Comparison of ENCODE assay signal across 8 cellular contexts in genomic region chr11:111429066-111429506, GRCh38. TPM values are rescaled to one million over a fixed set of nuclear protein-coding genes. Genes with fewer than 3 reads are reported as not detected.
A peak's percentile ranks its signal among the peaks of the same experiment; 100 is the strongest.
DNase-seq lines count a peak whose midpoint lies in the region; ATAC-seq and TF ChIP-seq lines count a peak whose summit lies in the region.

No MANE protein-coding gene starts in this region.

- H3K4me2 ChIP-seq in OCI-LY7 (ENCODE audit: low read length), result peak overlapping the region; percentile 24; the same call in 1 of the 2 replicates

- H3K4me3 ChIP-seq in ACC112 (ENCODE audit: low read depth, low read length), result no peak overlapping the region
- no peak overlapping the region for H3K4me3 ChIP-seq in OCI-LY7 (ENCODE audit: low read depth, low read length, poor library complexity, severe bottlenecking)
- H3K4me3 ChIP-seq in heart right ventricle, result no peak overlapping the region

- H4K20me1 ChIP-seq in OCI-LY7 (ENCODE audit: insufficient read depth, low read length), result no peaks in the 10 kb centered on the region

- CTCF ChIA-PET in OCI-LY7 (lab: Charles Lee; ENCODE audit: unreplicated experiment), result interaction anchor here (1.0 to 3.6 kb wide), 4 partner anchors 9 to 146 kb away, joined by 3 to 22 read pairs (median 13); partner anchors contain the start of gene POU2AF1

- 46 to 56% methylated on average over 7 of the region's 7 CpGs for WGBS in heart right ventricle, 2 donors

- H3K27me3 ChIP-seq in ACC112 (ENCODE audit: insufficient read depth, low read length) (peaks cover 17% of the 10 kb centered on the region; the same call in 1 of the 2 replicates), heart right ventricle (peaks cover 0 to 33% (median 5%) of the 10 kb centered on the region in 7 donors)

- H2AFZ ChIP-seq in ACC112 (ENCODE audit: low read length, unreplicated experiment), result peak overlapping the region; percentile 18
- peak overlapping the region; percentile 87 for H2AFZ ChIP-seq in OCI-LY7 (ENCODE audit: low read length)

- no peak overlapping the region for H3K4me3 Mint-ChIP-seq in activated T-helper 2 cell treated with anti-CD3 and anti-CD28 coated beads, Interferon-gamma antibody, Interleukin-2, Interleukin-4, amounts not matched to agents 10 μg/mL and 5 μg/mL and 100 μg/mL, durations not matched to agents 14 hours and 24 hours and 36 hours (ENCODE audit: low read depth)

- H3K4me1 ChIP-seq in ACC112 (ENCODE audit: control insufficient read depth, insufficient read depth, low read length, unreplicated experiment) (no peaks in the 10 kb centered on the region), OCI-LY7 (ENCODE audit: insufficient read depth, low read length, poor library complexity, severe bottlenecking) (peaks cover 26% of the 10 kb centered on the region), heart right ventricle (no peaks in the 10 kb centered on the region)

- H3K79me2 ChIP-seq in ACC112 (ENCODE audit: control insufficient read depth, insufficient read depth, low read length, unreplicated experiment) (no peaks in the 10 kb centered on the region), OCI-LY7 (ENCODE audit: insufficient read depth, low read depth, low read length) (no peaks in the 10 kb centered on the region)

- no peaks in the 10 kb centered on the region for H3K9me2 ChIP-seq in OCI-LY7 (ENCODE audit: insufficient read depth, low read length)

- peaks cover 2% of the 10 kb centered on the region for H3K4me1 Mint-ChIP-seq in activated T-helper 2 cell treated with anti-CD3 and anti-CD28 coated beads, Interferon-gamma antibody, Interleukin-2, Interleukin-4, amounts not matched to agents 10 μg/mL and 5 μg/mL and 100 μg/mL, durations not matched to agents 14 hours and 24 hours and 36 hours (ENCODE audit: low read depth)

- H3K27me3 Mint-ChIP-seq in activated T-helper 2 cell treated with anti-CD3 and anti-CD28 coated beads, Interferon-gamma antibody, Interleukin-2, Interleukin-4, amounts not matched to agents 10 μg/mL and 5 μg/mL and 100 μg/mL, durations not matched to agents 14 hours and 24 hours and 36 hours (ENCODE audit: low read depth), result peaks cover 13% of the 10 kb centered on the region

- H3K9me3 Mint-ChIP-seq in activated T-helper 2 cell treated with anti-CD3 and anti-CD28 coated beads, Interferon-gamma antibody, Interleukin-2, Interleukin-4, amounts not matched to agents 10 μg/mL and 5 μg/mL and 100 μg/mL, durations not matched to agents 14 hours and 24 hours and 36 hours, result no peaks in the 10 kb centered on the region

- ATAC-seq in HG03103 (IDR thresholded peaks at IDR 0.05; ENCODE audit: low read depth, unreplicated experiment) (peak; percentile 80), heart right ventricle (peak in 1 of 8 donors; percentile 68)

- H3K9me3 ChIP-seq in OCI-LY7 (ENCODE audit: low read length), result no peaks in the 10 kb centered on the region
- H3K9me3 ChIP-seq in heart right ventricle, result no peaks in the 10 kb centered on the region

- DNase-seq in GM13977 (ENCODE audit: low spot score) (peak; percentile 56), OCI-LY7 (ENCODE audit: low spot score) (peak; percentile 85), heart right ventricle (no peak), posterior cingulate gyrus (no peak)
- DNase-seq in activated T-helper 2 cell treated with anti-CD3 and anti-CD28 coated beads, Interferon-gamma antibody, Interleukin-2, Interleukin-4, amounts not matched to agents 10 μg/mL and 5 μg/mL and 100 μg/mL, durations not matched to agents 14 hours and 24 hours and 36 hours (ENCODE audit: low spot score), result peak; percentile 35
- peak; percentile 24 to 66 (median 40) for DNase-seq in stimulated activated CD4-positive, alpha-beta T cell treated with anti-CD3 and anti-CD28 coated beads, Interleukin-1b, Interleukin-23, amount 100 ng/mL, for 24 hours (ENCODE audit: low read depth in 4 of 4, low spot score in 1 of 4)

- BruUV-seq in OCI-LY7 (replicated peaks; lab: Mats Ljungman, UMichigan), result no TSS peak

- H3K27ac Mint-ChIP-seq in activated T-helper 2 cell treated with anti-CD3 and anti-CD28 coated beads, Interferon-gamma antibody, Interleukin-2, Interleukin-4, amounts not matched to agents 10 μg/mL and 5 μg/mL and 100 μg/mL, durations not matched to agents 14 hours and 24 hours and 36 hours, result no peak overlapping the region

- no peak overlapping the region for H3K27ac ChIP-seq in ACC112 (ENCODE audit: low read depth, low read length)
- no peak overlapping the region for H3K27ac ChIP-seq in OCI-LY7 (ENCODE audit: low read depth, low read length, poor library complexity, severe bottlenecking)
- H3K27ac ChIP-seq in heart right ventricle, result no peak overlapping the region

- intact Hi-C loops in OCI-LY7 (cut with micrococcal nuclease; ENCODE audit: unreplicated experiment), result loop anchor here (1.0 to 5.0 kb wide), 2 partner anchors 146 to 997 kb away; no protein-coding TSS in a partner anchor
- intact Hi-C loops in activated T-helper 2 cell treated with anti-CD3 and anti-CD28 coated beads, Interferon-gamma antibody, Interleukin-2, Interleukin-4, amounts not matched to agents 10 μg/mL and 5 μg/mL and 100 μg/mL, durations not matched to agents 14 hours and 24 hours and 36 hours (cut with micrococcal nuclease), result loop anchor here (1.0 kb wide), 1 partner anchor 146 kb away; no protein-coding TSS in a partner anchor
- intact Hi-C loops in heart right ventricle (cut with DNase I), result loop anchor here in 3 of 10 donors (5.0 kb wide), 2 partner anchors 132 to 147 kb away; partner anchors contain the start of gene POU2AF3 (in 2 of the 3)
- intact Hi-C loops in posterior cingulate gyrus (cut with DNase I), result no loop called here

- TF ChIP-seq CTCF in GM13977 (IDR thresholded peaks at IDR 0.05; ENCODE audit: extremely low read depth, insufficient read depth, missing control alignments) (peak; percentile 84), OCI-LY7 (conservative IDR thresholded peaks at IDR 0.05; ENCODE audit: low read length) (peak; percentile 100), heart right ventricle (IDR thresholded peaks at IDR 0.05) (peak in 7 of 9 donors; percentile 44 to 69 (median 54))

- POLR2A ChIA-PET in OCI-LY7 (lab: Charles Lee), result interaction anchor here (0.8 to 5.0 kb wide), 12 partner anchors 10 to 197 kb away, joined by 3 to 39 read pairs (median 4); partner anchors contain the start of gene POU2AF1

- no peaks in the 10 kb centered on the region for H3K36me3 Mint-ChIP-seq in activated T-helper 2 cell treated with anti-CD3 and anti-CD28 coated beads, Interferon-gamma antibody, Interleukin-2, Interleukin-4, amounts not matched to agents 10 μg/mL and 5 μg/mL and 100 μg/mL, durations not matched to agents 14 hours and 24 hours and 36 hours (ENCODE audit: low read depth)

- in situ Hi-C loops in GM13977 (cut with MboI; ENCODE audit: low pct_unique_long_range_greater_than_20kb, low sequenced_read_pairs, unreplicated experiment), result loop anchor here (5.0 to 25.0 kb wide), 2 partner anchors 147 to 992 kb away; partner anchors contain the start of gene FDX1

- H3K36me3 ChIP-seq in ACC112 (ENCODE audit: insufficient read depth, low read length) (no peaks in the 10 kb centered on the region), OCI-LY7 (ENCODE audit: insufficient read depth, low read length) (no peaks in the 10 kb centered on the region), heart right ventricle (no peaks in the 10 kb centered on the region)

RNA-seq across cellular contexts. Expression of gene POU2AF1, which starts 50.0 kb away (rescaled TPM):
- total RNA-seq in OCI-LY7 (2014; rRNA removed; shearing (Covaris generic)), result 56.4 and 86.1 TPM in 2 replicates
- total RNA-seq in OCI-LY7 (2022), result 285 and 315 TPM in 2 replicates
- total RNA-seq in activated T-helper 2 cell treated with anti-CD3 and anti-CD28 coated beads, Interferon-gamma antibody, Interleukin-2, Interleukin-4, amounts not matched to agents 10 μg/mL and 5 μg/mL and 100 μg/mL, durations not matched to agents 14 hours and 24 hours and 36 hours, result 35.2 and 37.2 TPM in 2 replicates
- 1 to 10 TPM in 2 of 10 donors, under 1 TPM in 5, not detected in 3; 0.07 to 1.8 (median 0.11) TPM for total RNA-seq in heart right ventricle
- under 1 TPM; 0.15 to 0.30 TPM for polyA plus RNA-seq in heart right ventricle

Comparison
In these comparisons a context has a peak if more than half of its experiments do, and no peak if none do; other contexts are left out.
1. DNase-seq: peak in GM13977 (single experiment), OCI-LY7 (single experiment), activated T-helper 2 cell treated with anti-CD3 and anti-CD28 coated beads, Interferon-gamma antibody, Interleukin-2, Interleukin-4, amounts not matched to agents 10 μg/mL and 5 μg/mL and 100 μg/mL, durations not matched to agents 14 hours and 24 hours and 36 hours (single experiment) and stimulated activated CD4-positive, alpha-beta T cell treated with anti-CD3 and anti-CD28 coated beads, Interleukin-1b, Interleukin-23, amount 100 ng/mL, for 24 hours (4 of 4); none in heart right ventricle (0 of 2) and posterior cingulate gyrus (0 of 10).
2. RNA of gene POU2AF1, which starts 50.0 kb away (total RNA-seq): 56.4 to 315 TPM in OCI-LY7 and 35.2 to 37.2 TPM in activated T-helper 2 cell treated with anti-CD3 and anti-CD28 coated beads, Interferon-gamma antibody, Interleukin-2, Interleukin-4, amounts not matched to agents 10 μg/mL and 5 μg/mL and 100 μg/mL, durations not matched to agents 14 hours and 24 hours and 36 hours; 0.07 to 1.8 TPM in heart right ventricle; every median in the first group is over 10 times any median in the second.
3. Peak in every context shown above with its lines, with median percentiles within 50 percentile points of each other: CTCF ChIP-seq.